12 cellular contexts compared by ENCODE assay signal in genomic region chr2:1816414-1816911, GRCh38.
A peak's percentile ranks its signal among the peaks of the same experiment; 100 is the strongest.
DNase-seq lines count a peak whose midpoint lies in the region; ATAC-seq and TF ChIP-seq lines count a peak whose summit lies in the region.
"Had no signal": no experiment of that assay in that cellular context is flagged by ENCODE, and none has a peak within 500 bp of the region (broad histone marks: within the 10 kb centered on the region; RNA-seq: fewer than 3 reads in every experiment).

No MANE protein-coding gene starts in this region.

- no peak for ATAC-seq in GM18867 (IDR thresholded peaks at IDR 0.05; ENCODE audit: unreplicated experiment)
- no peak for ATAC-seq in HG03378 (IDR thresholded peaks at IDR 0.05; ENCODE audit: unreplicated experiment)
- ATAC-seq: activated T-cell treated with anti-CD3 and anti-CD28 coated beads, Interleukin-2, amount 50 U/mL, for 4 hours had no signal

- H3K4me1 ChIP-seq in right atrium auricular region = peaks cover 0 to 15% of the 10 kb centered on the region in 2 donors
- peaks cover 7% of the 10 kb centered on the region for H3K4me1 ChIP-seq in prostate gland (replicated peaks)

- POLR2A ChIA-PET in AG04449 (lab: Yijun Ruan, JAX) = interaction anchor here (1.2 kb wide), 1 partner anchor 12 kb away, joined by 3 read pairs; no protein-coding TSS in a partner anchor

- H3K27ac ChIP-seq in right atrium auricular region (peak overlapping the region; percentile 74 to 88), prostate gland (peak overlapping the region; percentile 74 to 75)
- H3K27ac ChIP-seq: neutrophil had no signal

- CTCF ChIA-PET in AG04449 (lab: Yijun Ruan, JAX) = interaction anchor here (0.7 to 8.3 kb wide), 9 partner anchors 11 to 267 kb away, joined by 3 to 104 read pairs (median 11); no protein-coding TSS in a partner anchor

- TF ChIP-seq CTCF in AG04449 (IDR thresholded peaks at IDR 0.05; ENCODE audit: insufficient read depth, low read length, missing control alignments) = no peak
- TF ChIP-seq CTCF in right atrium auricular region (IDR thresholded peaks at IDR 0.05) = no peak
- no peak for TF ChIP-seq CTCF in prostate gland (IDR thresholded peaks at IDR 0.05)

- H3K4me3 ChIP-seq in AG04449 (ENCODE audit: low read depth, low read length) (no peak overlapping the region), right atrium auricular region (no peak overlapping the region), prostate gland (no peak overlapping the region)

- intact Hi-C loops in prostate gland (cut with DNase I) = loop anchor here (2.0 to 10.0 kb wide), 6 partner anchors 74 to 1552 kb away; partner anchors contain the start of genes ACP1, SH3YL1 and TMEM18

- peak; percentile 31 for DNase-seq in AG04449 (ENCODE audit: low read depth, low spot score)
- DNase-seq in anterior cingulate cortex (lab: John Stamatoyannopoulos, UW) = peak in 30 of 58 donors; percentile 11 to 84 (median 36)
- peak; percentile 65 for DNase-seq in right atrium auricular region (ENCODE audit: low spot score)
- peak; percentile 57 for DNase-seq in prostate gland (ENCODE audit: low spot score)
- no peak for DNase-seq in NCI-H2171 (lab: John Stamatoyannopoulos, UW)
- DNase-seq in D341Med (ENCODE audit: low spot score) = no peak
- DNase-seq: activated T-cell treated with anti-CD3 and anti-CD28 coated beads, Interleukin-2, amount 50 U/mL, for 4 hours; cortex of kidney; NCI-H1436 had no signal

- TF ChIP-seq POLR2A in prostate gland (IDR thresholded peaks at IDR 0.05) = no peak

- H3K27me3 ChIP-seq in right atrium auricular region = no peaks in the 10 kb centered on the region
- no peaks in the 10 kb centered on the region for H3K27me3 ChIP-seq in prostate gland (replicated peaks; ENCODE audit: insufficient read depth)

- WGBS in prostate gland = 33% methylated on average over 19 of the region's 19 CpGs

- H3K36me3 ChIP-seq in right atrium auricular region (no peaks in the 10 kb centered on the region), prostate gland (no peaks in the 10 kb centered on the region)
- H3K36me3 ChIP-seq: neutrophil had no signal

- H3K9me3 ChIP-seq in right atrium auricular region (no peaks in the 10 kb centered on the region), prostate gland (no peaks in the 10 kb centered on the region)
- H3K9me3 ChIP-seq: neutrophil had no signal

Comparison
In these comparisons a context has a peak if more than half of its experiments do, and no peak if none do; other contexts are left out.
1. DNase-seq: peak in AG04449 (single experiment), anterior cingulate cortex (30 of 58), right atrium auricular region (single experiment) and prostate gland (single experiment); none in NCI-H2171 (single experiment) and D341Med (single experiment).